Comparison of ENCODE assay signal across 8 cellular contexts in the genomic region with DNA sequence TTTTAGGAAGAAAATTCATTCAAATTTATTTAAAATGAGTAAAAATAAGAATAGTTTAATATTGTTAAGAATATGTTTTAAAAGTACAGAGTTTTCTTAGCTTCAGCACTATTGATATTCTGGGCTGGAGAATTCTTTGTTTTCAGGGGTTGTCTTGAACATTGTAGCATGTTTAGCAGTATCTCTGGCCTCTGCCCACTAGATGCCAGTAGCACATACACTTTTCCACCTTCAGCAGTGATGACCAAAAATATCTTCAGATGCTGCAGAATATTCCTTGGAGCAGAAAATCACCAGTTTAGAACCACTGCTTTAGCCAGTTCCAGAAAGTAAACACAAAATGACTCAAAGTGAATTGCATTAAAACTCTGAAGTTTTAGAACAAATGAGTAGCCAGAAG. TPM values are rescaled to one million over a fixed set of nuclear protein-coding genes. Genes with fewer than 3 reads are reported as not detected.
DNase-seq lines count a peak whose midpoint lies in the region; TF ChIP-seq lines count a peak whose summit lies in the region.

No MANE protein-coding gene starts in this region.

- H3K9me3 ChIP-seq in sigmoid colon: no peaks in the 10 kb centered on the region

- intact Hi-C loops in sigmoid colon (cut with DNase I): loop anchor here (5.0 kb wide), 1 partner anchor 140 kb away; no protein-coding TSS in a partner anchor

- peaks cover 0 to 16% (median 0%) of the 10 kb centered on the region in 4 donors for H3K36me3 ChIP-seq in sigmoid colon

- H3K4me1 ChIP-seq in sigmoid colon: no peaks in the 10 kb centered on the region

- no peaks in the 10 kb centered on the region for H3K27me3 ChIP-seq in sigmoid colon

- no peak overlapping the region for H3K4me3 ChIP-seq in GM12864 (ENCODE audit: low read depth, low read length)
- H3K4me3 ChIP-seq in sigmoid colon: no peak overlapping the region

- no peak for TF ChIP-seq EP300 in sigmoid colon (IDR thresholded peaks at IDR 0.05)

- DNase-seq in GM12864 (ENCODE audit: low read depth): no peak
- DNase-seq in NCI-H146 treated with DMSO at 0.1 percent for 48 hours (lab: John Stamatoyannopoulos, UW; ENCODE audit: unreplicated experiment): peak; percentile 15
- peak; percentile 25 for DNase-seq in cerebellum (ENCODE audit: low spot score)
- peak; percentile 58 for DNase-seq in midbrain (lab: John Stamatoyannopoulos, UW)
- no peak for DNase-seq in GM20000 (ENCODE audit: low spot score)
- no peak for DNase-seq in T-helper 9 cell
- DNase-seq in GOT3 (lab: John Stamatoyannopoulos, UW): no peak
- no peak for DNase-seq in sigmoid colon

- no peak for TF ChIP-seq POLR2A in sigmoid colon (IDR thresholded peaks at IDR 0.05)

- H3K27ac ChIP-seq in sigmoid colon: no peak overlapping the region

- TF ChIP-seq CTCF in GM12864 (IDR thresholded peaks at IDR 0.05; ENCODE audit: low read depth, low read length, missing control alignments) (peak; percentile 29), GM20000 (IDR thresholded peaks at IDR 0.05; ENCODE audit: extremely low read depth, missing control alignments) (no peak), sigmoid colon (IDR thresholded peaks at IDR 0.05) (peak in 1 of 4 experiments; percentile 20)

RNA-seq across cellular contexts. Expression of a gene that starts 19.4 kb away (rescaled TPM):
- total RNA-seq in cerebellum (18.1 TPM), sigmoid colon (10 to 100 TPM in 1 of 4 donors, 1 to 10 TPM in 3; 4.9 to 11.1 (median 6.0) TPM)
- polyA plus RNA-seq in sigmoid colon: 10 to 100 TPM in 2 of 3 donors, 1 to 10 TPM in 1; 7.4 to 18.7 (median 14.4) TPM

Comparison
In these comparisons a context has a peak if more than half of its experiments do, and no peak if none do; other contexts are left out.
1. DNase-seq: peak in NCI-H146 treated with DMSO at 0.1 percent for 48 hours (single experiment), cerebellum (single experiment) and midbrain (single experiment); none in GM12864 (single experiment), GM20000 (single experiment), T-helper 9 cell (single experiment), GOT3 (single experiment) and sigmoid colon (single experiment).